ENCODE assay signal across 1 cellular context in genomic region chr12:55828357-55828756, GRCh38.
TF ChIP-seq lines count a peak whose summit lies in the region.

No MANE protein-coding gene starts in this region.

TF ChIP-seq in endothelial cell of umbilical vein, 7 proteins besides CTCF, POLR2A, EP300 and RAD21:
- TF ChIP-seq GATA2 (IDR thresholded peaks at IDR 0.05; ENCODE audit: insufficient read depth, insufficient read length, low read depth, low read length) (no peak), POLR2AphosphoS5 (IDR thresholded peaks at IDR 0.05; ENCODE audit: insufficient read depth, low read depth, low read length) (no peak), FOS (IDR thresholded peaks at IDR 0.05; ENCODE audit: borderline replicate concordance, insufficient read depth, low read length) (no peak), MYC (IDR thresholded peaks at IDR 0.05; ENCODE audit: low read depth, low read length) (no peak), MAX (IDR thresholded peaks at IDR 0.05; ENCODE audit: insufficient read depth, insufficient read length) (no peak), EZH2 (IDR thresholded peaks at IDR 0.05; ENCODE audit: borderline replicate concordance, low read depth, low read length, severe bottlenecking) (no peak), JUN (IDR thresholded peaks at IDR 0.05; ENCODE audit: borderline replicate concordance, insufficient read depth, insufficient read length, low read depth) (no peak)
